In genomic region chr4:165827018-165827417, GRCh38 we compare ENCODE assay signal across 18 cellular contexts. TPM values are rescaled to one million over a fixed set of nuclear protein-coding genes. Genes with fewer than 3 reads are reported as not detected.
"Had no signal": no experiment of that assay in that cellular context is flagged by ENCODE, and none has a peak within 500 bp of the region (broad histone marks: within the 10 kb centered on the region; RNA-seq: fewer than 3 reads in every experiment).

No MANE protein-coding gene starts in this region.

- DNase-seq: effector CD4-positive, alpha-beta T cell; endodermal cell; heart left ventricle; hippocampal formation; retina; right lobe of liver; stimulated activated CD4-positive, alpha-beta T cell treated with anti-CD3 and anti-CD28 coated beads, Interleukin-15, amount 100 ng/mL, for 24 hours; stimulated activated CD4-positive, alpha-beta T cell treated with anti-CD3 and anti-CD28 coated beads, Interleukin-2, amount 100 ng/mL, for 24 hours; stimulated activated CD4-positive, alpha-beta T cell treated with anti-CD3 and anti-CD28 coated beads, Interleukin-4, amount 100 ng/mL, for 4 hours; stimulated activated naive CD4-positive, alpha-beta T cell; trophoblast cell had no signal

- ATAC-seq: heart left ventricle, left lobe of liver, right lobe of liver had no signal

- H3K9ac ChIP-seq: parathyroid adenoma had no signal

- H2AFZ ChIP-seq: parathyroid adenoma had no signal

- H3K27me3 ChIP-seq: heart left ventricle, right lobe of liver had no signal

- H3K79me2 ChIP-seq: parathyroid adenoma had no signal

- H3K4me1 ChIP-seq: heart left ventricle, parathyroid adenoma, prostate gland, right lobe of liver had no signal

- FAIRE-seq: endothelial cell of umbilical vein, frontal cortex had no signal

- H3K36me3 ChIP-seq: heart left ventricle, prostate gland, right lobe of liver had no signal

- H3K27ac ChIP-seq: coronary artery, heart left ventricle, parathyroid adenoma, prostate gland, right lobe of liver had no signal

- H3K9me3 ChIP-seq: prostate gland, right lobe of liver had no signal

- H3K4me3 ChIP-seq: coronary artery, heart left ventricle, prostate gland, right lobe of liver had no signal

RNA-seq across cellular contexts. Expression of gene TLL1, which starts 46.0 kb away (rescaled TPM):
- total RNA-seq: myocyte had no signal
